8 cellular contexts compared by ENCODE assay signal in the genomic region with DNA sequence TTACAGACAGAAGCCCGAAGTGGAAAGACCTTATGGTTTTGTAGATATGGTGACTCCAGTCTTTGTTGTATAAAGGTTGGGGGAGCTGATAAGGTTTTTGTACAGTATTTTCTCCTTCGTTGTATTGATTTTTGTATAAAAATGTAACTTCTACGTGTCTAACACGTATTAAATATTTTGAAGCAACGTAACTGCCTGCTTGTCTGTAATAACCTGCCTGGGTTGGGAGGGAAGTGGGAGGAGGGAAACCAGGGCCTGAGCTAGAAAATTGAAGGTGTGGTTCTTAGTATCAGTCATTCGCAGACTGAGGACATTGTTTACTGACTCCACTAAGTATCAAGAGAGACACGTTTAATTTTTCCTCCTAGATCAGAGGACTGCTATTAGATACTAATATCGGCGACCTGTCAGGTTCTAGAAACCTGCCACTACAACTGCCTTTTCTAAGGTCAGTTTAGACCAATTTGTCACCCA. TPM values are rescaled to one million over a fixed set of nuclear protein-coding genes. Genes with fewer than 3 reads are reported as not detected.
DNase-seq lines count a peak whose midpoint lies in the region; ATAC-seq and TF ChIP-seq lines count a peak whose summit lies in the region.

No MANE protein-coding gene starts in this region.

- H3K27me3 ChIP-seq in DND-41 (ENCODE audit: insufficient read depth, low read length, poor library complexity), result no peaks in the 10 kb centered on the region
- H3K27me3 ChIP-seq in lower lobe of right lung (ENCODE audit: low read depth), result no peaks in the 10 kb centered on the region
- H3K27me3 ChIP-seq in tibial artery, result no peaks in the 10 kb centered on the region

- H3K4me2 ChIP-seq in DND-41 (ENCODE audit: insufficient read depth, low read length), result peak overlapping the region; percentile 89

- H3K4me1 ChIP-seq in DND-41 (ENCODE audit: insufficient read depth, low read length) (peaks cover 43% of the 10 kb centered on the region), lower lobe of right lung (peaks cover 59% of the 10 kb centered on the region), tibial artery (peaks cover 0 to 63% (median 30%) of the 10 kb centered on the region in 4 donors)

- H3K79me2 ChIP-seq in DND-41 (ENCODE audit: insufficient read depth, low read length), result peaks cover 52% of the 10 kb centered on the region

- H2AFZ ChIP-seq in DND-41 (ENCODE audit: low read depth, low read length), result no peak overlapping the region; the same call in 1 of the 2 replicates

- TF ChIP-seq CTCF in DND-41 (IDR thresholded peaks at IDR 0.05; ENCODE audit: borderline replicate concordance, extremely low read depth, low read length, poor library complexity, severe bottlenecking), result no peak
- TF ChIP-seq CTCF in astrocyte of the cerebellum (IDR thresholded peaks at IDR 0.05; ENCODE audit: low read depth, low read length, missing control alignments), result no peak
- TF ChIP-seq CTCF in lower lobe of right lung (IDR thresholded peaks at IDR 0.05), result no peak
- TF ChIP-seq CTCF in tibial artery (IDR thresholded peaks at IDR 0.05), result no peak

- in situ Hi-C loops in astrocyte of the cerebellum (cut with HindIII; ENCODE audit: low sequenced_read_pairs), result loop anchor here (5.0 kb wide), 4 partner anchors 37 to 98 kb away; no protein-coding TSS in a partner anchor

- peaks cover 44% of the 10 kb centered on the region for H4K20me1 ChIP-seq in DND-41 (ENCODE audit: insufficient read depth, low read length)

- H3K36me3 ChIP-seq in DND-41 (ENCODE audit: insufficient read depth, low read length) (peaks cover 39% of the 10 kb centered on the region), lower lobe of right lung (peaks cover 12% of the 10 kb centered on the region), tibial artery (no peaks in the 10 kb centered on the region)

- intact Hi-C loops in lower lobe of right lung (cut with DNase I), result no loop called here
- intact Hi-C loops in tibial artery (cut with DNase I; ENCODE audit: low total_unique reads), result no loop called here

- ATAC-seq in DND-41 (ENCODE audit: insufficient read depth, low read depth) (no peak), lower lobe of right lung (peak in 1 of 2 donors; percentile 25), HG03521 (IDR thresholded peaks at IDR 0.05; ENCODE audit: unreplicated experiment) (no peak)

- no peaks in the 10 kb centered on the region for H3K9me3 ChIP-seq in DND-41 (ENCODE audit: insufficient read depth, low read length, severe bottlenecking)
- H3K9me3 ChIP-seq in lower lobe of right lung, result no peaks in the 10 kb centered on the region
- H3K9me3 ChIP-seq in tibial artery, result no peaks in the 10 kb centered on the region

- H3K4me3 ChIP-seq in DND-41 (ENCODE audit: low read depth in 1 of 2, low read length in 2 of 2) (peak overlapping the region; percentile 93 to 95), astrocyte of the cerebellum (ENCODE audit: low read depth, low read length) (peak overlapping the region; percentile 72), lower lobe of right lung (peak overlapping the region; percentile 96), tibial artery (peak overlapping the region; percentile 89 to 90)

- peak overlapping the region; percentile 95 for H3K9ac ChIP-seq in DND-41 (ENCODE audit: low read depth, low read length)

- DNase-seq in DND-41, result peak; percentile 20
- DNase-seq in NCI-H2227 (lab: John Stamatoyannopoulos, UW; ENCODE audit: unreplicated experiment), result peak; percentile 43
- DNase-seq in astrocyte of the cerebellum (ENCODE audit: low read depth), result no peak
- DNase-seq in lower lobe of right lung, result no peak
- DNase-seq in tibial artery, result no peak
- no peak for DNase-seq in AG08396 (ENCODE audit: low spot score)
- no peak for DNase-seq in NCI-H2171 (lab: John Stamatoyannopoulos, UW)

- H3K27ac ChIP-seq in DND-41 (ENCODE audit: low read length) (peak overlapping the region; percentile 87), lower lobe of right lung (peak overlapping the region; percentile 93), tibial artery (peak overlapping the region; percentile 88 to 93)

RNA-seq across cellular contexts. Expression of gene IER5, which starts 2.2 kb away (rescaled TPM):
- 33.2 TPM for total RNA-seq in lower lobe of right lung

RNA-seq across cellular contexts. Expression of gene MR1, which starts 56.9 kb away (rescaled TPM):
- 61.4 TPM for total RNA-seq in lower lobe of right lung

Comparison
In these comparisons a context has a peak if more than half of its experiments do, and no peak if none do; other contexts are left out.
1. DNase-seq: peak in DND-41 (single experiment) and NCI-H2227 (single experiment); none in astrocyte of the cerebellum (single experiment), lower lobe of right lung (single experiment), tibial artery (0 of 2), AG08396 (single experiment) and NCI-H2171 (single experiment).
2. Peak in every context shown above with its lines, with median percentiles within 50 percentile points of each other: H3K27ac ChIP-seq and H3K4me3 ChIP-seq.